Comparison of ENCODE assay signal across 1 cellular context in the genomic region with DNA sequence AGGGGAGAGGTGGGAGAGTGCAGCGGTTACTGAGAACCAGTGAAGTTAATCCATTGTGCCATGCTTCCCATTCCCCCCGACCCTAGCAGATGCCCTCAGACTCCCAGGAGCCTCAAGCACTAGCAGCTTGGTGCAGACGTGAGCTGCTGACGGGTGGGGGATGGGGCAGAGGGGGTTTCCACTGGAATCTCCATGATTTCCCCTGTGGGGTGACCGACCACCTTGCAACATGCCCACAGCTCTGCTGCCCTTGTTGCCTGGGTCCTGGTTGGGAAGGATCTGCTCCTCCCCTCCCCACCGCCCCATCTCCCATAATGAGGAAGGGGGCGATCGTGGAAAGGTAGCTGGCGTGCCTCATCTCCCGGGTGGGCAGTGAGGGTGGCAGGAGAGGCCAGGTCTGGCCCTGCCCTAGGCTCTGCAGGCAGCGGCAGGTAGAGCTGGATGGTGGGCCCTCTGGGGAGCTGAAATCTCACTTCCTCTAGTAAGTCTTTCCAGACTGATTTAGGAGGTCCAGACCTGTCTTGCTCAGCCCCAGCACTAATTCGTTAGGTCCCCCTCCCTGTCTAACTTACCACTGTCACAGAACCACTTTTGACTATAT.
TF ChIP-seq lines count a peak whose summit lies in the region.

No MANE protein-coding gene starts in this region.

TF ChIP-seq in GM12878, 131 proteins besides CTCF, POLR2A, EP300 and RAD21 (continued from another document):
- TF ChIP-seq ZBTB33 (IDR thresholded peaks at IDR 0.05) (no peak), NFIC (IDR thresholded peaks at IDR 0.05; ENCODE audit: low read depth, low read length) (no peak), CREB1 (IDR thresholded peaks at IDR 0.05; ENCODE audit: low read depth) (no peak), EED (IDR thresholded peaks at IDR 0.05; ENCODE audit: low read depth) (peak; percentile 39; the same call in 1 of the 2 replicates), IKZF1 (conservative IDR thresholded peaks at IDR 0.05) (peak; percentile 63), MEF2B (IDR thresholded peaks at IDR 0.05; ENCODE audit: partially characterized antibody, poor library complexity, severe bottlenecking) (peak; percentile 80)
